ENCODE assay signal across 27 cellular contexts in the genomic region with DNA sequence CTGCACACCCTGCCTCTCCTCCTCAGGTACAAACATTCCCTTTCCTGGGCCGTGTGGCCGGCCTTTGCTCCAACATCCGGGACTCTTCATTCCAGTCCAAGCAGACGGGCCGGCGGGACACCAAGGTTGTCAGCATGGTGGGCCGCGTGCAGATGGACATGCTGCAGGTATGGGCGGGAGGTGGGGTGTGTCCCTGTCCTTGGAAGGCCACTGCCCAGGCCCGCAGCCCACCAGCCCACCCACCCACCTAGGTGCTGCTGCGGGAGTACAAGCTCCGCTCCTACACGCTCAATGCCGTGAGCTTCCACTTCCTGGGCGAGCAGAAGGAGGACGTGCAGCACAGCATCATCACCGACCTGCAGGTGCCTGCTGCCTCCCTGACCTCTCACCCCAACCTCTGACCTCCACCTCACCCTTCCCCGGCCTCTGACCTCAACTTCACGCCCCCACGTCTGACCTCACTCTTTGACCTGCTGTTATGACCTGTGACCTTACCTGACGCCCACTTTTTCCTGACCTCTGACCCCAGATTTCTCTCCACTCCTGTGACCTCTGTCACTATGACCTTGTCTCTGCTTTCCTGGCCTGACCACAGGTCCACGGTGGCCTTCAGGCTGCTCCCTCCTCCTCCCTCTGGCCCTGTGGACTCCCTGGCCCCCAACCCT. TPM values are rescaled to one million over a fixed set of nuclear protein-coding genes. Genes with fewer than 3 reads are reported as not detected.
"Had no signal": no experiment of that assay in that cellular context is flagged by ENCODE, and none has a peak within 500 bp of the region (broad histone marks: within the 10 kb centered on the region; RNA-seq: fewer than 3 reads in every experiment).

No MANE protein-coding gene starts in this region.

- H3K27ac ChIP-seq: lower lobe of right lung had no signal

- H3K4me3 Mint-ChIP-seq: activated naive CD8-positive, alpha-beta T cell treated with anti-CD3 and anti-CD28 coated beads, Interleukin-2, amount 50 U/mL, for 24 hours; activated T-cell treated with anti-CD3 and anti-CD28 coated beads, Interleukin-2, amount 50 U/mL, for 72 hours; naive B cell; neural crest cell had no signal

- H3K9me3 ChIP-seq: lower lobe of right lung had no signal

- ATAC-seq: activated T-cell treated with anti-CD3 and anti-CD28 coated beads, Interleukin-2, amount 50 U/mL, for 72 hours; lower lobe of right lung had no signal

- H3K4me3 ChIP-seq: lower lobe of right lung had no signal

- DNase-seq: activated CD4-positive, alpha-beta T cell treated with anti-CD3 and anti-CD28 coated beads for 4 hours; activated CD4-positive, alpha-beta T cell treated with anti-CD3 and anti-CD28 coated beads, Interleukin-2, amount 50 U/mL, for 48 hours; activated CD4-positive, CD25-positive, alpha-beta regulatory T cell; activated CD8-positive, alpha-beta memory T cell treated with anti-CD3 and anti-CD28 coated beads, Interleukin-2, amount 50 U/mL, for 48 hours; activated gamma-delta T cell; activated naive CD4-positive, alpha-beta T cell treated with anti-CD3 and anti-CD28 coated beads, Interleukin-2, amount 50 U/mL, for 16 hours; activated naive CD8-positive, alpha-beta T cell treated with anti-CD3 and anti-CD28 coated beads, Interleukin-2, amount 50 U/mL, for 24 hours; activated T-cell treated with anti-CD3 and anti-CD28 coated beads, Interleukin-2, amount 50 U/mL, for 72 hours; cerebellar nuclear complex; cortex of kidney; foreskin fibroblast; lower lobe of right lung; naive B cell; stimulated activated CD4-positive, alpha-beta T cell treated with anti-CD3 and anti-CD28 coated beads, Interleukin-2, amount 100 ng/mL, for 48 hours; stimulated activated CD8-positive, alpha-beta memory T cell treated with anti-CD3 and anti-CD28 coated beads, Interleukin-4, amount 100 ng/mL, for 48 hours; stimulated activated naive CD4-positive, alpha-beta T cell had no signal

- H3K27me3 Mint-ChIP-seq: activated naive CD8-positive, alpha-beta T cell treated with anti-CD3 and anti-CD28 coated beads, Interleukin-2, amount 50 U/mL, for 24 hours; naive B cell had no signal

- H3K9me3 Mint-ChIP-seq: activated naive CD8-positive, alpha-beta T cell treated with anti-CD3 and anti-CD28 coated beads, Interleukin-2, amount 50 U/mL, for 24 hours; activated T-cell treated with anti-CD3 and anti-CD28 coated beads, Interleukin-2, amount 50 U/mL, for 72 hours; naive B cell; neural crest cell had no signal

- H3K4me1 Mint-ChIP-seq: activated naive CD8-positive, alpha-beta T cell treated with anti-CD3 and anti-CD28 coated beads, Interleukin-2, amount 50 U/mL, for 24 hours; neural crest cell had no signal

- H3K27ac Mint-ChIP-seq: activated naive CD8-positive, alpha-beta T cell treated with anti-CD3 and anti-CD28 coated beads, Interleukin-2, amount 50 U/mL, for 24 hours; activated T-cell treated with anti-CD3 and anti-CD28 coated beads, Interleukin-2, amount 50 U/mL, for 72 hours had no signal

- FAIRE-seq: endometrium, keratinocyte had no signal

- H3K4me1 ChIP-seq: lower lobe of right lung had no signal

RNA-seq across cellular contexts. Expression of a gene that starts 12.4 kb away (rescaled TPM):
- total RNA-seq: epithelial cell of proximal tubule, fibroblast of lung, glomerular endothelial cell, mesenteric fat pad, neural crest cell, renal cortical epithelial cell, subcutaneous adipose tissue had no signal
- polyA plus RNA-seq: fibroblast of lung, keratinocyte had no signal

RNA-seq across cellular contexts. Expression of a gene that starts 26.4 kb away (rescaled TPM):
- total RNA-seq: epithelial cell of proximal tubule, glomerular endothelial cell, lower lobe of right lung, mesenteric fat pad, mucosa of gallbladder, neural crest cell, osteoblast, subcutaneous adipose tissue had no signal
- polyA plus RNA-seq: fibroblast of lung, keratinocyte had no signal
